ENCODE assay signal across 26 cellular contexts in genomic region chr16:5756969-5757368, GRCh38.
DNase-seq lines count a peak whose midpoint lies in the region; ATAC-seq, FAIRE-seq and TF ChIP-seq lines count a peak whose summit lies in the region.
"Had no signal": no experiment of that assay in that cellular context is flagged by ENCODE, and none has a peak within 500 bp of the region (broad histone marks: within the 10 kb centered on the region; RNA-seq: fewer than 3 reads in every experiment).

No MANE protein-coding gene starts in this region.

- WGBS in heart right ventricle, 2 donors, result 47 to 53% methylated on average over 5 of the region's 5 CpGs

- H3K36me3 ChIP-seq in RWPE2 (ENCODE audit: low read depth) (no peaks in the 10 kb centered on the region), heart right ventricle (no peaks in the 10 kb centered on the region)
- H3K36me3 ChIP-seq: BE2C, stomach, thyroid gland, WERI-Rb-1 had no signal

- no peaks in the 10 kb centered on the region for H3K36me3 Mint-ChIP-seq in activated CD4-positive, alpha-beta T cell treated with anti-CD3 and anti-CD28 coated beads, Interleukin-2, amount 10 ng/mL, durations not matched to agents 7 days and 5 days (ENCODE audit: low read depth)
- H3K36me3 Mint-ChIP-seq: mesothelial cell of epicardium, naive B cell had no signal

- peaks cover 9% of the 10 kb centered on the region for H3K9me3 Mint-ChIP-seq in activated CD4-positive, alpha-beta T cell treated with anti-CD3 and anti-CD28 coated beads, Interleukin-2, amount 10 ng/mL, durations not matched to agents 7 days and 5 days
- H3K9me3 Mint-ChIP-seq: mesothelial cell of epicardium had no signal

- no peaks in the 10 kb centered on the region for H3K4me1 Mint-ChIP-seq in activated CD4-positive, alpha-beta T cell treated with anti-CD3 and anti-CD28 coated beads, Interleukin-2, amount 10 ng/mL, durations not matched to agents 7 days and 5 days
- H3K4me1 Mint-ChIP-seq: activated CD4-positive, alpha-beta T cell treated with anti-CD3 and anti-CD28 coated beads, Interleukin-2, amount 10 ng/mL, durations not matched to agents 24 days and 14 days; central memory CD8-positive, alpha-beta T cell; mesothelial cell of epicardium; naive B cell had no signal

- ATAC-seq in RWPE2 (ENCODE audit: low read depth) (no peak), heart right ventricle (no peak), HG03342 (IDR thresholded peaks at IDR 0.05; ENCODE audit: unreplicated experiment) (no peak)
- ATAC-seq: activated T-cell treated with anti-CD3 and anti-CD28 coated beads, Interleukin-2, amount 50 U/mL, for 4 hours had no signal

- no peak overlapping the region for H3K27ac ChIP-seq in RWPE2 (ENCODE audit: poor library complexity, severe bottlenecking)
- H3K27ac ChIP-seq in heart right ventricle, result no peak overlapping the region
- H3K27ac ChIP-seq: stomach, thyroid gland, WERI-Rb-1 had no signal

- POLR2A ChIA-PET in activated CD4-positive, alpha-beta T cell treated with anti-CD3 and anti-CD28 coated beads, Interleukin-2, amount 10 ng/mL, durations not matched to agents 7 days and 5 days (lab: Charles Lee), result no interaction called here

- CTCF ChIA-PET in activated CD4-positive, alpha-beta T cell treated with anti-CD3 and anti-CD28 coated beads, Interleukin-2, amount 10 ng/mL, durations not matched to agents 7 days and 5 days (lab: Charles Lee), result no interaction called here

- no peak overlapping the region for H3K4me3 Mint-ChIP-seq in activated CD4-positive, alpha-beta T cell treated with anti-CD3 and anti-CD28 coated beads, Interleukin-2, amount 10 ng/mL, durations not matched to agents 7 days and 5 days
- H3K4me3 Mint-ChIP-seq: activated CD4-positive, alpha-beta T cell treated with anti-CD3 and anti-CD28 coated beads, Interleukin-2, amount 10 ng/mL, durations not matched to agents 24 days and 14 days; activated T-cell treated with anti-CD3 and anti-CD28 coated beads, Interleukin-2, amount 50 U/mL, for 4 hours; central memory CD8-positive, alpha-beta T cell; HFFc6; mesothelial cell of epicardium; naive B cell had no signal

- no peaks in the 10 kb centered on the region for H3K27me3 Mint-ChIP-seq in activated CD4-positive, alpha-beta T cell treated with anti-CD3 and anti-CD28 coated beads, Interleukin-2, amount 10 ng/mL, durations not matched to agents 7 days and 5 days
- H3K27me3 Mint-ChIP-seq: activated CD4-positive, alpha-beta T cell treated with anti-CD3 and anti-CD28 coated beads, Interleukin-2, amount 10 ng/mL, durations not matched to agents 24 days and 14 days; central memory CD8-positive, alpha-beta T cell had no signal

- DNase-seq in D721Med (ENCODE audit: insufficient read length, low spot score), result no peak
- DNase-seq in M059J (ENCODE audit: low read depth), result peak; percentile 12
- DNase-seq in RWPE2 (ENCODE audit: low spot score), result no peak
- DNase-seq in left kidney (ENCODE audit: low read depth, low spot score), result peak; percentile 14
- no peak for DNase-seq in heart right ventricle
- no peak for DNase-seq in activated CD4-positive, alpha-beta T cell treated with anti-CD3 and anti-CD28 coated beads, Interleukin-2, amount 10 ng/mL, durations not matched to agents 7 days and 5 days
- DNase-seq: ACHN; activated CD4-positive, alpha-beta T cell treated with anti-CD3 and anti-CD28 coated beads, Interleukin-2, amount 10 ng/mL, durations not matched to agents 24 days and 14 days; activated gamma-delta T cell treated with Interleukin-2 at 50 U/mL for 16 hours; activated T-cell treated with anti-CD3 and anti-CD28 coated beads, Interleukin-2, amount 50 U/mL, for 4 hours; BE2C; HFFc6; islet precursor cell; naive B cell; NCI-H1105; NCI-H187 treated with DMSO at 0.1 percent for 48 hours; occipital lobe; OCI-M1; Right ventricle myocardium superior; stomach; thyroid gland; WERI-Rb-1 had no signal

- H3K27ac Mint-ChIP-seq in activated CD4-positive, alpha-beta T cell treated with anti-CD3 and anti-CD28 coated beads, Interleukin-2, amount 10 ng/mL, durations not matched to agents 7 days and 5 days, result no peak overlapping the region
- H3K27ac Mint-ChIP-seq: activated CD4-positive, alpha-beta T cell treated with anti-CD3 and anti-CD28 coated beads, Interleukin-2, amount 10 ng/mL, durations not matched to agents 24 days and 14 days; HFFc6; mesothelial cell of epicardium; naive B cell had no signal

- H3K9me3 ChIP-seq in RWPE2 (ENCODE audit: severe bottlenecking), result no peaks in the 10 kb centered on the region
- H3K9me3 ChIP-seq in heart right ventricle, result no peaks in the 10 kb centered on the region
- H3K9me3 ChIP-seq: BE2C, stomach, thyroid gland had no signal

- TF ChIP-seq CTCF in D721Med (IDR thresholded peaks at IDR 0.05; ENCODE audit: insufficient read depth, missing control alignments) (peak; percentile 10), RWPE2 (IDR thresholded peaks at IDR 0.05; ENCODE audit: poor library complexity, severe bottlenecking) (peak; percentile 23), heart right ventricle (IDR thresholded peaks at IDR 0.05) (no peak)

- intact Hi-C loops in heart right ventricle (cut with DNase I), result no loop called here

- H3K4me1 ChIP-seq in RWPE2 (ENCODE audit: insufficient read depth, poor library complexity, severe bottlenecking) (no peaks in the 10 kb centered on the region), heart right ventricle (no peaks in the 10 kb centered on the region)
- H3K4me1 ChIP-seq: BE2C, stomach, thyroid gland had no signal

- H3K4me3 ChIP-seq in RWPE2 (ENCODE audit: severe bottlenecking) (no peak overlapping the region), heart right ventricle (no peak overlapping the region)
- H3K4me3 ChIP-seq: stomach, thyroid gland had no signal

- peaks cover 6% of the 10 kb centered on the region for H3K27me3 ChIP-seq in RWPE2 (ENCODE audit: insufficient read depth, poor library complexity, severe bottlenecking)
- H3K27me3 ChIP-seq in heart right ventricle, result peaks cover 0 to 11% (median 0%) of the 10 kb centered on the region in 7 donors
- H3K27me3 ChIP-seq: BE2C, stomach, thyroid gland had no signal

- no peak for FAIRE-seq in D721Med (lab: Jason Lieb, UNC)
- FAIRE-seq: GM18507 had no signal

Comparison
In these comparisons a context has a peak if more than half of its experiments do, and no peak if none do; other contexts are left out.
1. DNase-seq: peak in M059J (single experiment) and left kidney (single experiment); none in D721Med (single experiment), RWPE2 (single experiment), heart right ventricle (0 of 2) and activated CD4-positive, alpha-beta T cell treated with anti-CD3 and anti-CD28 coated beads, Interleukin-2, amount 10 ng/mL, durations not matched to agents 7 days and 5 days (single experiment).
2. CTCF ChIP-seq: peak in D721Med (single experiment) and RWPE2 (single experiment); none in heart right ventricle (0 of 9).